ENCODE assay signal across 23 cellular contexts in the genomic region with DNA sequence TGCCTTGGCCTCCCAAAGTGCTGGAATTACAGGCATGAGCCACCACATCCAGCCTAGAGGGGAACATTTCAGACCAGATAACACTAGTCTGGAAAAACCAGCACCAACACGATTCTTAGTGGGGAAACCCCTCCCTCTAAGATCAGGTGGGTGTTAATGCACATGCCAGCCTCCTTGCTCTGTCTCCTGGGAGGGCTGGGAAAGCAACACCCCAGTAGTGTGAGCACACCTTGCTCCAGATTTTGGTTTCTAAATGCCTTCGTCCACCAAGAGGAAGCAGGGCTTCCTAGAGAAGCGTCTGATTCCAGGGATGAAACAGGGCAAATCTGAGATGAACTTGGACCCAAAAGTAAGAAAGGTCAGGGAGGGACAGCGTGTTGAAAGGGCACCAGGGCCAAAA. TPM values are rescaled to one million over a fixed set of nuclear protein-coding genes. Genes with fewer than 3 reads are reported as not detected.
"Had no signal": no experiment of that assay in that cellular context is flagged by ENCODE, and none has a peak within 500 bp of the region (broad histone marks: within the 10 kb centered on the region; RNA-seq: fewer than 3 reads in every experiment).

No MANE protein-coding gene starts in this region.

- H3K9me3 ChIP-seq: SJSA1 had no signal

- H3K27me3 ChIP-seq: brain microvascular endothelial cell, cardiac muscle cell had no signal

- H3K27ac ChIP-seq: brain microvascular endothelial cell, cardiac muscle cell, SJSA1 had no signal

- H3K36me3 ChIP-seq: brain microvascular endothelial cell, cardiac muscle cell, SJSA1 had no signal

- ATAC-seq: activated CD4-positive, CD25-positive, alpha-beta regulatory T cell treated with anti-CD3 and anti-CD28 coated beads, Interleukin-2, amount 50 U/mL, for 24 hours; Panc1; SK-N-SH treated with all-trans-retinoic acid at 6 μM for 48 hours had no signal

- H3K4me3 ChIP-seq: cardiac muscle cell, SJSA1 had no signal

- H3K4me1 ChIP-seq: SJSA1 had no signal

- DNase-seq: activated CD4-positive, alpha-beta T cell treated with anti-CD3 and anti-CD28 coated beads for 4 hours; activated naive CD4-positive, alpha-beta T cell treated with Interleukin-2 at 50 U/mL for 16 hours; activated naive CD8-positive, alpha-beta T cell treated with anti-CD3 and anti-CD28 coated beads for 36 hours; activated T-cell treated with anti-CD3 and anti-CD28 coated beads, Interleukin-2, amount 50 U/mL, for 1 hour; brain microvascular endothelial cell; Kasumi-1; NCI-H1105 treated with DMSO at 0.1 percent for 48 hours; NCI-H1436 treated with DMSO at 0.1 percent for 48 hours; NCI-H187; NCI-H2081; NCI-H510A treated with DMSO at 0.1 percent for 48 hours; NCI-H69; NK-92 treated with Interleukin-12 subunit alpha and Interleukin-12 subunit beta, amount 100 ng/mL, for 24 hours; OCI-M1; SHP77; SW 1271 had no signal

RNA-seq across cellular contexts. Expression of a gene that starts 2.2 kb away (rescaled TPM):
- total RNA-seq: activated naive CD8-positive, alpha-beta T cell treated with anti-CD3 and anti-CD28 coated beads for 36 hours; cardiac muscle cell; SJSA1; T-helper 1 cell treated with Interleukin-12 subunit alpha and Interleukin-12 subunit beta and Interleukin-4 antibody, amounts not matched to agents 30 ng/mL and 1 ng/mL, for 36 hours had no signal
- polyA plus RNA-seq: adipose tissue had no signal

RNA-seq across cellular contexts. Expression of a gene that starts 9.1 kb away (rescaled TPM):
- total RNA-seq: activated naive CD8-positive, alpha-beta T cell treated with anti-CD3 and anti-CD28 coated beads for 36 hours; cardiac muscle cell; SJSA1; T-helper 1 cell treated with Interleukin-12 subunit alpha and Interleukin-12 subunit beta and Interleukin-4 antibody, amounts not matched to agents 30 ng/mL and 1 ng/mL, for 36 hours had no signal
- polyA plus RNA-seq: adipose tissue, cardiac muscle cell had no signal

RNA-seq across cellular contexts. Expression of a gene that starts 12.7 kb away (rescaled TPM):
- total RNA-seq: activated naive CD8-positive, alpha-beta T cell treated with anti-CD3 and anti-CD28 coated beads for 36 hours; cardiac muscle cell; SJSA1; T-helper 1 cell treated with Interleukin-12 subunit alpha and Interleukin-12 subunit beta and Interleukin-4 antibody, amounts not matched to agents 30 ng/mL and 1 ng/mL, for 36 hours had no signal
- polyA plus RNA-seq: adipose tissue, cardiac muscle cell had no signal

RNA-seq across cellular contexts. Expression of a gene that starts 20.0 kb away (rescaled TPM):
- total RNA-seq: activated naive CD8-positive, alpha-beta T cell treated with anti-CD3 and anti-CD28 coated beads for 36 hours; cardiac muscle cell; SJSA1; T-helper 1 cell treated with Interleukin-12 subunit alpha and Interleukin-12 subunit beta and Interleukin-4 antibody, amounts not matched to agents 30 ng/mL and 1 ng/mL, for 36 hours had no signal

RNA-seq across cellular contexts. Expression of a gene that starts 21.0 kb away (rescaled TPM):
- total RNA-seq: activated naive CD8-positive, alpha-beta T cell treated with anti-CD3 and anti-CD28 coated beads for 36 hours; cardiac muscle cell; SJSA1; T-helper 1 cell treated with Interleukin-12 subunit alpha and Interleukin-12 subunit beta and Interleukin-4 antibody, amounts not matched to agents 30 ng/mL and 1 ng/mL, for 36 hours had no signal
- polyA plus RNA-seq: adipose tissue had no signal
